Comparison of ENCODE assay signal across 8 cellular contexts in genomic region chr7:99919814-99920618, GRCh38. TPM values are rescaled to one million over a fixed set of nuclear protein-coding genes. Genes with fewer than 3 reads are reported as not detected.
DNase-seq lines count a peak whose midpoint lies in the region; ATAC-seq and TF ChIP-seq lines count a peak whose summit lies in the region.

No MANE protein-coding gene starts in this region.

- peaks cover 48% of the 10 kb centered on the region for H3K4me1 Mint-ChIP-seq in activated naive CD4-positive, alpha-beta T cell treated with anti-CD3 and anti-CD28 coated beads, Interleukin-2, amount 50 U/mL, for 24 hours

- H3K36me3 ChIP-seq in ascending aorta: peaks cover 0 to 7% of the 10 kb centered on the region in 2 donors
- peaks cover 20% of the 10 kb centered on the region for H3K36me3 ChIP-seq in upper lobe of right lung

- peaks cover 15% of the 10 kb centered on the region for H3K36me3 Mint-ChIP-seq in activated naive CD4-positive, alpha-beta T cell treated with anti-CD3 and anti-CD28 coated beads, Interleukin-2, amount 50 U/mL, for 24 hours

- H3K9me3 Mint-ChIP-seq in activated naive CD4-positive, alpha-beta T cell treated with anti-CD3 and anti-CD28 coated beads, Interleukin-2, amount 50 U/mL, for 24 hours: no peaks in the 10 kb centered on the region

- 57 to 59% methylated on average over 8 of the region's 8 CpGs for WGBS in lower leg skin, 2 donors

- ATAC-seq in upper lobe of right lung (no peak), GM21576 (IDR thresholded peaks at IDR 0.05; ENCODE audit: unreplicated experiment) (no peak)

- intact Hi-C loops in ascending aorta (cut with DNase I): loop anchor here (2.0 to 10.0 kb wide), 5 partner anchors 59 to 1325 kb away; partner anchors contain the start of genes FIS1, ZNF3, ZNF655 and ZSCAN25
- intact Hi-C loops in lower leg skin (cut with DNase I; ENCODE audit: low total_unique reads): no loop called here
- intact Hi-C loops in upper lobe of right lung (cut with DNase I): no loop called here

- H3K27me3 Mint-ChIP-seq in activated naive CD4-positive, alpha-beta T cell treated with anti-CD3 and anti-CD28 coated beads, Interleukin-2, amount 50 U/mL, for 24 hours: no peaks in the 10 kb centered on the region

- H3K4me3 ChIP-seq in ascending aorta: peak overlapping the region; percentile 87 to 94
- peak overlapping the region; percentile 81 for H3K4me3 ChIP-seq in lower leg skin (ENCODE audit: low read depth, poor library complexity, severe bottlenecking)
- H3K4me3 ChIP-seq in upper lobe of right lung: peak overlapping the region; percentile 92

- TF ChIP-seq POLR2A in lower leg skin (IDR thresholded peaks at IDR 0.05): no peak

- peak overlapping the region; percentile 99 for H3K4me3 Mint-ChIP-seq in activated naive CD4-positive, alpha-beta T cell treated with anti-CD3 and anti-CD28 coated beads, Interleukin-2, amount 50 U/mL, for 24 hours

- in situ Hi-C loops in G401 (cut with HindIII; ENCODE audit: low sequenced_read_pairs): no loop called here

- H3K4me1 ChIP-seq in ascending aorta: peaks cover 19 to 26% of the 10 kb centered on the region in 2 donors
- peaks cover 26% of the 10 kb centered on the region for H3K4me1 ChIP-seq in upper lobe of right lung

- H3K27me3 ChIP-seq in ascending aorta (no peaks in the 10 kb centered on the region), upper lobe of right lung (no peaks in the 10 kb centered on the region)

- peak overlapping the region; percentile 98 for H3K27ac Mint-ChIP-seq in activated naive CD4-positive, alpha-beta T cell treated with anti-CD3 and anti-CD28 coated beads, Interleukin-2, amount 50 U/mL, for 24 hours

- TF ChIP-seq CTCF in ascending aorta (IDR thresholded peaks at IDR 0.05) (no peak), lower leg skin (IDR thresholded peaks at IDR 0.05) (no peak), upper lobe of right lung (IDR thresholded peaks at IDR 0.05) (no peak)

- no peak for DNase-seq in activated naive CD4-positive, alpha-beta T cell treated with anti-CD3 and anti-CD28 coated beads, Interleukin-2, amount 50 U/mL, for 16 hours
- DNase-seq in ascending aorta (ENCODE audit: low spot score in 2 of 2) (no peak), lower leg skin (ENCODE audit: low spot score in 2 of 2) (no peak), upper lobe of right lung (no peak), G401 (ENCODE audit: low spot score) (no peak), NCI-H2196 treated with DMSO at 0.1 percent for 48 hours (lab: John Stamatoyannopoulos, UW; ENCODE audit: unreplicated experiment) (no peak)

- peak overlapping the region; percentile 93 to 96 for H3K27ac ChIP-seq in ascending aorta
- H3K27ac ChIP-seq in upper lobe of right lung: peak overlapping the region; percentile 96

- H3K9me3 ChIP-seq in ascending aorta: no peaks in the 10 kb centered on the region
- no peaks in the 10 kb centered on the region for H3K9me3 ChIP-seq in upper lobe of right lung

RNA-seq across cellular contexts. Expression of gene TRIM4, which starts 0.7 kb away (rescaled TPM):
- 12.7 TPM for total RNA-seq in ascending aorta
- 10 to 100 TPM; 48.4 to 60.0 (median 57.9) TPM for total RNA-seq in lower leg skin
- total RNA-seq in upper lobe of right lung: 32.6 TPM
- 10.0 and 12.9 TPM in 2 replicates for total RNA-seq in G401 (2014; rRNA removed; shearing (Covaris generic))

RNA-seq across cellular contexts. Expression of gene GJC3, which starts 9.4 kb away (rescaled TPM):
- total RNA-seq in ascending aorta: not detected
- 1 to 10 TPM in 3 of 4 donors, under 1 TPM in 1; 0.25 to 3.4 (median 1.5) TPM for total RNA-seq in lower leg skin
- total RNA-seq in upper lobe of right lung: not detected
- not detected in 2 replicates for total RNA-seq in G401 (2014; rRNA removed; shearing (Covaris generic))

RNA-seq across cellular contexts. Expression of gene OR2AE1, which starts 43.2 kb away (rescaled TPM):
- total RNA-seq in ascending aorta: not detected
- total RNA-seq in lower leg skin: under 1 TPM in 1 of 4 donors, not detected in 3; 0.32 TPM
- not detected for total RNA-seq in upper lobe of right lung
- not detected in 2 replicates for total RNA-seq in G401 (2014; rRNA removed; shearing (Covaris generic))

RNA-seq across cellular contexts. Expression of gene AZGP1, which starts 55.8 kb away (rescaled TPM):
- total RNA-seq in ascending aorta (not detected), lower leg skin (1,000 to 10,000 TPM in 2 of 4 donors, 100 to 1,000 TPM in 2; 519 to 1,357 (median 824) TPM), upper lobe of right lung (87.7 TPM)
- total RNA-seq in G401 (2014; rRNA removed; shearing (Covaris generic)): 1.1 TPM in 1 of 2 replicates, not detected in the other
